ENCODE assay signal across 1 cellular context in genomic region chr12:105358789-105359188, GRCh38.
TF ChIP-seq lines count a peak whose summit lies in the region.

No MANE protein-coding gene starts in this region.

TF ChIP-seq in HepG2, 621 proteins besides CTCF, POLR2A, EP300 and RAD21 (continued from another document):
- TF ChIP-seq ZBTB40 (IDR thresholded peaks at IDR 0.05) (no peak), ZBTB40 (CRISPR knock-in tag; IDR thresholded peaks at IDR 0.05) (no peak), SOX6 (IDR thresholded peaks at IDR 0.05) (no peak), SOX6 (CRISPR knock-in tag; IDR thresholded peaks at IDR 0.05) (no peak), NFYC (CRISPR knock-in tag; IDR thresholded peaks at IDR 0.05) (no peak), ZNF207 (IDR thresholded peaks at IDR 0.05; ENCODE audit: borderline replicate concordance) (no peak), SIN3A (IDR thresholded peaks at IDR 0.05; ENCODE audit: borderline replicate concordance, low read depth, low read length) (no peak), TBX3 (IDR thresholded peaks at IDR 0.05; ENCODE audit: borderline replicate concordance) (no peak), ARID3A (IDR thresholded peaks at IDR 0.05; ENCODE audit: low read depth, low read length) (no peak), KAT2B (IDR thresholded peaks at IDR 0.05; ENCODE audit: borderline replicate concordance, low read depth, low read length) (no peak), PHF5A (CRISPR knock-in tag; IDR thresholded peaks at IDR 0.05; ENCODE audit: low read depth, unreplicated experiment) (no peak), ZNF558 (CRISPR knock-in tag; IDR thresholded peaks at IDR 0.05; ENCODE audit: borderline replicate concordance) (no peak), HOXD1 (CRISPR knock-in tag; IDR thresholded peaks at IDR 0.05) (no peak), ZNF281 (CRISPR knock-in tag; IDR thresholded peaks at IDR 0.05; ENCODE audit: borderline replicate concordance) (no peak), ARNTL (CRISPR knock-in tag; IDR thresholded peaks at IDR 0.05) (no peak), ZNF749 (CRISPR knock-in tag; IDR thresholded peaks at IDR 0.05; ENCODE audit: borderline replicate concordance) (no peak), ZNF251 (CRISPR knock-in tag; IDR thresholded peaks at IDR 0.05) (no peak), ZNF230 (CRISPR knock-in tag; IDR thresholded peaks at IDR 0.05) (no peak)
